Comparison of ENCODE assay signal across 1 cellular context in genomic region chr17:80919331-80920284, GRCh38.
TF ChIP-seq lines count a peak whose summit lies in the region.

No MANE protein-coding gene starts in this region.

TF ChIP-seq in HepG2, 621 proteins besides CTCF, POLR2A, EP300 and RAD21 (continued from another document and continues in another):
- TF ChIP-seq CEBPZ (IDR thresholded peaks at IDR 0.05; ENCODE audit: low read length) (no peak), AKNA (CRISPR knock-in tag; IDR thresholded peaks at IDR 0.05; ENCODE audit: borderline replicate concordance) (no peak), KDM5B (CRISPR knock-in tag; IDR thresholded peaks at IDR 0.05; ENCODE audit: borderline replicate concordance) (no peak), KDM5A (IDR thresholded peaks at IDR 0.05; ENCODE audit: borderline replicate concordance, low read length) (no peak), ZBTB26 (CRISPR knock-in tag; IDR thresholded peaks at IDR 0.05; ENCODE audit: borderline replicate concordance) (no peak), ZNF746 (CRISPR knock-in tag; IDR thresholded peaks at IDR 0.05) (0 out of 2 replicates have a peak, but pooled peaks have one; percentile 35), ZNF644 (CRISPR knock-in tag; IDR thresholded peaks at IDR 0.05; ENCODE audit: low read depth) (no peak), ATF7-NPFF (CRISPR knock-in tag; IDR thresholded peaks at IDR 0.05; ENCODE audit: low read depth) (no peak), PLSCR1 (CRISPR knock-in tag; IDR thresholded peaks at IDR 0.05; ENCODE audit: borderline replicate concordance) (no peak), TFAP4 (IDR thresholded peaks at IDR 0.05; ENCODE audit: borderline replicate concordance, low read depth) (no peak), THYN1 (CRISPR knock-in tag; IDR thresholded peaks at IDR 0.05; ENCODE audit: borderline replicate concordance, low read depth) (no peak), ZNF569 (CRISPR knock-in tag; IDR thresholded peaks at IDR 0.05; ENCODE audit: borderline replicate concordance) (no peak), SSRP1 (CRISPR knock-in tag; IDR thresholded peaks at IDR 0.05) (no peak), RCOR2 (CRISPR knock-in tag; IDR thresholded peaks at IDR 0.05) (no peak), KAT2B (IDR thresholded peaks at IDR 0.05; ENCODE audit: borderline replicate concordance, low read depth, low read length) (no peak), MEIS1 (CRISPR knock-in tag; IDR thresholded peaks at IDR 0.05; ENCODE audit: borderline replicate concordance) (no peak), ZNF124 (CRISPR knock-in tag; IDR thresholded peaks at IDR 0.05) (no peak), NR2F6 (IDR thresholded peaks at IDR 0.05) (peak; percentile 75; the same call in 1 of the 2 replicates), NR2F6 (CRISPR knock-in tag; IDR thresholded peaks at IDR 0.05) (peak; percentile 60; the same call in 1 of the 2 replicates), MIER3 (CRISPR knock-in tag; IDR thresholded peaks at IDR 0.05; ENCODE audit: borderline replicate concordance) (no peak), MYC (CRISPR knock-in tag; IDR thresholded peaks at IDR 0.05; ENCODE audit: borderline replicate concordance) (no peak), IRX3 (CRISPR knock-in tag; IDR thresholded peaks at IDR 0.05; ENCODE audit: borderline replicate concordance, low read depth) (no peak), ARNT (IDR thresholded peaks at IDR 0.05) (no peak), REPIN1 (CRISPR knock-in tag; IDR thresholded peaks at IDR 0.05; ENCODE audit: borderline replicate concordance, low read depth) (no peak), MEIS2 (CRISPR knock-in tag; IDR thresholded peaks at IDR 0.05) (no peak), RFX5 (IDR thresholded peaks at IDR 0.05; ENCODE audit: low read depth, low read length) (no peak), RFXAP (CRISPR knock-in tag; IDR thresholded peaks at IDR 0.05; ENCODE audit: borderline replicate concordance) (no peak), RBFOX2 (IDR thresholded peaks at IDR 0.05; ENCODE audit: low read depth, low read length) (no peak), TEAD2 (CRISPR knock-in tag; IDR thresholded peaks at IDR 0.05) (no peak), NR2F2 (IDR thresholded peaks at IDR 0.05; ENCODE audit: borderline replicate concordance, low read depth) (peak; percentile 71), HMGA1 (CRISPR knock-in tag; conservative IDR thresholded peaks at IDR 0.05) (no peak), ZNF788 (CRISPR knock-in tag; IDR thresholded peaks at IDR 0.05; ENCODE audit: borderline replicate concordance) (peak; percentile 65; the same call in 1 of the 2 replicates), RARA (CRISPR knock-in tag; IDR thresholded peaks at IDR 0.05) (no peak), GMEB1 (CRISPR knock-in tag; IDR thresholded peaks at IDR 0.05; ENCODE audit: borderline replicate concordance) (no peak), ZNF737 (CRISPR knock-in tag; IDR thresholded peaks at IDR 0.05; ENCODE audit: borderline replicate concordance) (no peak), ZC3H13 (CRISPR knock-in tag; IDR thresholded peaks at IDR 0.05) (no peak), PHF20 (CRISPR knock-in tag; IDR thresholded peaks at IDR 0.05) (no peak), DRAP1 (CRISPR knock-in tag; IDR thresholded peaks at IDR 0.05) (no peak), ATRX (CRISPR knock-in tag; IDR thresholded peaks at IDR 0.05; ENCODE audit: borderline replicate concordance) (no peak), ELF3 (CRISPR knock-in tag; IDR thresholded peaks at IDR 0.05) (no peak), ZNF264 (CRISPR knock-in tag; IDR thresholded peaks at IDR 0.05) (no peak), E2F1 (CRISPR knock-in tag; IDR thresholded peaks at IDR 0.05) (no peak), ZNF33B (CRISPR knock-in tag; IDR thresholded peaks at IDR 0.05) (no peak), SRSF1 (optimal IDR thresholded peaks at IDR 0.05; ENCODE audit: low read depth, low read length) (no peak), ZNF674 (CRISPR knock-in tag; IDR thresholded peaks at IDR 0.05; ENCODE audit: low read depth) (no peak), PTBP1 (IDR thresholded peaks at IDR 0.05; ENCODE audit: low read depth, low read length, poor library complexity, severe bottlenecking) (no peak), RNF219 (CRISPR knock-in tag; IDR thresholded peaks at IDR 0.05) (no peak), ARNTL (CRISPR knock-in tag; IDR thresholded peaks at IDR 0.05) (no peak), SIX1 (CRISPR knock-in tag; IDR thresholded peaks at IDR 0.05; ENCODE audit: borderline replicate concordance) (no peak), ZBTB39 (CRISPR knock-in tag; IDR thresholded peaks at IDR 0.05) (no peak)
